Comparison of ENCODE assay signal across 18 cellular contexts in genomic region chr13:43229506-43229905, GRCh38.
DNase-seq lines count a peak whose midpoint lies in the region; ATAC-seq and TF ChIP-seq lines count a peak whose summit lies in the region.
"Had no signal": no experiment of that assay in that cellular context is flagged by ENCODE, and none has a peak within 500 bp of the region (broad histone marks: within the 10 kb centered on the region; RNA-seq: fewer than 3 reads in every experiment).

No MANE protein-coding gene starts in this region.

- WGBS in mammary epithelial cell (ENCODE audit: low coverage, missing lambda C conversion rate) = 56% methylated on average over 3 of the region's 3 CpGs

- H3K4me1 ChIP-seq in mammary epithelial cell (ENCODE audit: insufficient read depth, low read length) = no peaks in the 10 kb centered on the region

- in situ Hi-C loops in mammary epithelial cell (cut with MboI; ENCODE audit: low sequenced_read_pairs in 2 of 2) = no loop called here

- dilution Hi-C loops in mammary epithelial cell (cut with HindIII; ENCODE audit: low sequenced_read_pairs) = no loop called here

- H3K36me3 ChIP-seq in mammary epithelial cell (ENCODE audit: insufficient read depth, low read length) = no peaks in the 10 kb centered on the region

- no peak for ATAC-seq in HG02840 (IDR thresholded peaks at IDR 0.05; ENCODE audit: low FRiP score, unreplicated experiment)
- ATAC-seq: naive thymus-derived CD8-positive, alpha-beta T cell had no signal

- peak; percentile 70 for DNase-seq in MCF 10A (ENCODE audit: unreplicated experiment)
- no peak for DNase-seq in mammary epithelial cell
- DNase-seq in amniotic epithelial cell (ENCODE audit: low read depth) = peak; percentile 70
- peak; percentile 62 to 79 for DNase-seq in foreskin fibroblast
- no peak for DNase-seq in NCI-H2227 (lab: John Stamatoyannopoulos, UW; ENCODE audit: unreplicated experiment)
- no peak for DNase-seq in stimulated activated naive CD4-positive, alpha-beta T cell (lab: John Stamatoyannopoulos, UW)
- no peak for DNase-seq in GM19238 (ENCODE audit: insufficient read length, low spot score)
- DNase-seq: activated CD4-positive, alpha-beta T cell treated with anti-CD3 and anti-CD28 coated beads, Interleukin-2, amount 10 ng/mL, durations not matched to agents 7 days and 5 days; activated naive CD8-positive, alpha-beta T cell treated with anti-CD3 and anti-CD28 coated beads for 36 hours; activated T-cell treated with anti-CD3 and anti-CD28 coated beads, Interleukin-2, amount 50 U/mL, for 1 hour; Calu3; naive thymus-derived CD8-positive, alpha-beta T cell; NCI-H1048; Right ventricle myocardium superior; T-helper 9 cell had no signal

- H3K79me2 ChIP-seq in mammary epithelial cell (ENCODE audit: insufficient read depth, low read length) = no peaks in the 10 kb centered on the region

- no peak overlapping the region for H3K9ac ChIP-seq in mammary epithelial cell (ENCODE audit: insufficient read depth, low read length)

- no peaks in the 10 kb centered on the region for H3K36me3 Mint-ChIP-seq in MCF 10A (ENCODE audit: insufficient read depth, unreplicated experiment)
- H3K36me3 Mint-ChIP-seq: activated naive CD8-positive, alpha-beta T cell treated with anti-CD3 and anti-CD28 coated beads for 36 hours; naive thymus-derived CD8-positive, alpha-beta T cell had no signal

- H3K4me1 Mint-ChIP-seq in MCF 10A (ENCODE audit: insufficient read depth, unreplicated experiment) = peaks cover 32% of the 10 kb centered on the region
- H3K4me1 Mint-ChIP-seq: activated CD4-positive, alpha-beta T cell treated with anti-CD3 and anti-CD28 coated beads, Interleukin-2, amount 10 ng/mL, durations not matched to agents 7 days and 5 days; activated naive CD8-positive, alpha-beta T cell treated with anti-CD3 and anti-CD28 coated beads for 36 hours; central memory CD8-positive, alpha-beta T cell; naive thymus-derived CD8-positive, alpha-beta T cell had no signal

- no peaks in the 10 kb centered on the region for H3K27me3 Mint-ChIP-seq in MCF 10A (ENCODE audit: insufficient read depth, unreplicated experiment)
- H3K27me3 Mint-ChIP-seq: activated CD4-positive, alpha-beta T cell treated with anti-CD3 and anti-CD28 coated beads, Interleukin-2, amount 10 ng/mL, durations not matched to agents 7 days and 5 days; progenitor cell of endocrine pancreas had no signal

- H4K20me1 ChIP-seq in mammary epithelial cell (ENCODE audit: insufficient read depth, low read length) = no peaks in the 10 kb centered on the region

- intact Hi-C loops in MCF 10A (cut with micrococcal nuclease) (no loop called here), mammary epithelial cell (cut with micrococcal nuclease) (no loop called here)

- POLR2A ChIA-PET in MCF 10A (lab: Yijun Ruan, JAX) = interaction anchor here (1.7 kb wide), 1 partner anchor 76 kb away, joined by 4 read pairs; no protein-coding TSS in a partner anchor

- H3K9me3 ChIP-seq in mammary epithelial cell (replicated peaks; ENCODE audit: insufficient read depth, low read length) = no peaks in the 10 kb centered on the region

- no peak overlapping the region for H3K4me2 ChIP-seq in mammary epithelial cell (ENCODE audit: insufficient read depth, low read depth, low read length)

- no TSS peak for BruUV-seq in MCF 10A (replicated peaks; lab: Mats Ljungman, UMichigan)
- no TSS peak for BruUV-seq in mammary epithelial cell (replicated peaks; lab: Mats Ljungman, UMichigan)

- no peaks in the 10 kb centered on the region for H3K27me3 ChIP-seq in mammary epithelial cell (ENCODE audit: insufficient read depth, low read length)

- CTCF ChIA-PET in MCF 10A (lab: Yijun Ruan, JAX) = no interaction called here
- CTCF ChIA-PET in mammary epithelial cell (lab: Charles Lee; ENCODE audit: low non-redundant PET) = no interaction called here

- H2AFZ ChIP-seq in mammary epithelial cell (ENCODE audit: low read depth, low read length) = no peak overlapping the region

- H3K27ac ChIP-seq in mammary epithelial cell (ENCODE audit: insufficient read depth, low read depth, low read length) = no peak overlapping the region

- H3K27ac Mint-ChIP-seq in MCF 10A (ENCODE audit: low read depth, unreplicated experiment) = no peak overlapping the region
- H3K27ac Mint-ChIP-seq: activated CD4-positive, alpha-beta T cell treated with anti-CD3 and anti-CD28 coated beads, Interleukin-2, amount 10 ng/mL, durations not matched to agents 7 days and 5 days; activated naive CD8-positive, alpha-beta T cell treated with anti-CD3 and anti-CD28 coated beads for 36 hours; naive thymus-derived CD8-positive, alpha-beta T cell; progenitor cell of endocrine pancreas had no signal

- H3K4me3 ChIP-seq in mammary epithelial cell (replicated peaks in 1 of 3; ENCODE audit: insufficient read depth in 1 of 3, low read depth in 2 of 3, low read length in 3 of 3) = no peak overlapping the region
- no peak overlapping the region for H3K4me3 ChIP-seq in foreskin fibroblast (ENCODE audit: low read depth in 1 of 2, low read length in 2 of 2)

- TF ChIP-seq CTCF in MCF 10A (IDR thresholded peaks at IDR 0.05; ENCODE audit: unreplicated experiment) (no peak), mammary epithelial cell (conservative IDR thresholded peaks at IDR 0.05 in 1 of 2, IDR thresholded peaks at IDR 0.05 in 1 of 2; ENCODE audit: extremely low read depth in 1 of 2, insufficient read depth in 1 of 2, low read depth in 1 of 2, low read length in 2 of 2) (no peak), foreskin fibroblast (IDR thresholded peaks at IDR 0.05; ENCODE audit: low read depth, low read length) (no peak)

- no peak overlapping the region for H3K4me3 Mint-ChIP-seq in MCF 10A (ENCODE audit: unreplicated experiment)
- H3K4me3 Mint-ChIP-seq: activated CD4-positive, alpha-beta T cell treated with anti-CD3 and anti-CD28 coated beads, Interleukin-2, amount 10 ng/mL, durations not matched to agents 7 days and 5 days; activated naive CD8-positive, alpha-beta T cell treated with anti-CD3 and anti-CD28 coated beads for 36 hours; central memory CD8-positive, alpha-beta T cell; naive thymus-derived CD8-positive, alpha-beta T cell had no signal

- no peaks in the 10 kb centered on the region for H3K9me3 Mint-ChIP-seq in MCF 10A (ENCODE audit: unreplicated experiment)
- H3K9me3 Mint-ChIP-seq: activated CD4-positive, alpha-beta T cell treated with anti-CD3 and anti-CD28 coated beads, Interleukin-2, amount 10 ng/mL, durations not matched to agents 7 days and 5 days; activated naive CD8-positive, alpha-beta T cell treated with anti-CD3 and anti-CD28 coated beads for 36 hours; central memory CD8-positive, alpha-beta T cell; naive thymus-derived CD8-positive, alpha-beta T cell had no signal

Comparison
In these comparisons a context has a peak if more than half of its experiments do, and no peak if none do; other contexts are left out.
1. DNase-seq: peak in MCF 10A (single experiment), amniotic epithelial cell (single experiment) and foreskin fibroblast (2 of 2); none in mammary epithelial cell (single experiment), NCI-H2227 (single experiment), stimulated activated naive CD4-positive, alpha-beta T cell (0 of 6) and GM19238 (single experiment).